ENCODE assay signal across 2 cellular contexts in the genomic region with DNA sequence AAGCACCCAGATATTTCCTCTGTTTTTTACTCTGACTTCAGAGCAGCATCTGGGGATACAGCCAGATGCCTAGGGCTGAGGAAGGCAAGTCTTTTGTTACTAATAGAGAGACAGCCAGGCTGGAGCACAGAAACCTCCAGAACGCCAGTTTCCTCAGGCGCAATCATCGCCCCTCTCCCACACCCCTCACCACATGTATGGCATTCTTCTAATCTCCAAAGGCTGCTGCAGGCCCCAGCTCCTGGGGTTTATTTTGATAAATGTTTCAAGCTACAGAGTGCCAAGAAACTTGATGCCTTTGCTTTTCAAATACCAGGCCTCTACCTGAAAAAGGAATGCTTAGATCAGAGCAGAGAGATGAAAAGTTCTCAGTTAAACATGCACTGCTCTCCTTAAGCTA.
TF ChIP-seq lines count a peak whose summit lies in the region.

No MANE protein-coding gene starts in this region.

TF ChIP-seq in SK-N-SH treated with all-trans-retinoic acid at 6 μM for 48 hours, 23 proteins besides CTCF, POLR2A, EP300 and RAD21:
- TF ChIP-seq, protein P1, sequence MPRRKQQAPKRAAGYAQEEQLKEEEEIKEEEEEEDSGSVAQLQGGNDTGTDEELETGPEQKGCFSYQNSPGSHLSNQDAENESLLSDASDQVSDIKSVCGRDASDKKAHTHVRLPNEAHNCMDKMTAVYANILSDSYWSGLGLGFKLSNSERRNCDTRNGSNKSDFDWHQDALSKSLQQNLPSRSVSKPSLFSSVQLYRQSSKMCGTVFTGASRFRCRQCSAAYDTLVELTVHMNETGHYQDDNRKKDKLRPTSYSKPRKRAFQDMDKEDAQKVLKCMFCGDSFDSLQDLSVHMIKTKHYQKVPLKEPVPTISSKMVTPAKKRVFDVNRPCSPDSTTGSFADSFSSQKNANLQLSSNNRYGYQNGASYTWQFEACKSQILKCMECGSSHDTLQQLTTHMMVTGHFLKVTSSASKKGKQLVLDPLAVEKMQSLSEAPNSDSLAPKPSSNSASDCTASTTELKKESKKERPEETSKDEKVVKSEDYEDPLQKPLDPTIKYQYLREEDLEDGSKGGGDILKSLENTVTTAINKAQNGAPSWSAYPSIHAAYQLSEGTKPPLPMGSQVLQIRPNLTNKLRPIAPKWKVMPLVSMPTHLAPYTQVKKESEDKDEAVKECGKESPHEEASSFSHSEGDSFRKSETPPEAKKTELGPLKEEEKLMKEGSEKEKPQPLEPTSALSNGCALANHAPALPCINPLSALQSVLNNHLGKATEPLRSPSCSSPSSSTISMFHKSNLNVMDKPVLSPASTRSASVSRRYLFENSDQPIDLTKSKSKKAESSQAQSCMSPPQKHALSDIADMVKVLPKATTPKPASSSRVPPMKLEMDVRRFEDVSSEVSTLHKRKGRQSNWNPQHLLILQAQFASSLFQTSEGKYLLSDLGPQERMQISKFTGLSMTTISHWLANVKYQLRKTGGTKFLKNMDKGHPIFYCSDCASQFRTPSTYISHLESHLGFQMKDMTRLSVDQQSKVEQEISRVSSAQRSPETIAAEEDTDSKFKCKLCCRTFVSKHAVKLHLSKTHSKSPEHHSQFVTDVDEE (CRISPR knock-in tag; IDR thresholded peaks at IDR 0.05): peak; percentile 37; the same call in 1 of the 2 replicates
- no peak for TF ChIP-seq ZC3H10 (CRISPR knock-in tag; IDR thresholded peaks at IDR 0.05)
- no peak for TF ChIP-seq TOX (CRISPR knock-in tag; IDR thresholded peaks at IDR 0.05; ENCODE audit: borderline replicate concordance)

TF ChIP-seq in SK-N-SH, 30 proteins besides CTCF, POLR2A, EP300 and RAD21:
- TF ChIP-seq YY1 (IDR thresholded peaks at IDR 0.05; ENCODE audit: low read depth) (no peak), RCOR1 (IDR thresholded peaks at IDR 0.05; ENCODE audit: low read length) (no peak), MEF2A (IDR thresholded peaks at IDR 0.05; ENCODE audit: borderline replicate concordance, low read depth) (no peak), RXRA (IDR thresholded peaks at IDR 0.05; ENCODE audit: borderline replicate concordance, low read depth) (no peak), GABPA (IDR thresholded peaks at IDR 0.05; ENCODE audit: low read depth) (no peak)
